ENCODE assay signal across 28 cellular contexts in genomic region chr15:78617131-78617915, GRCh38. TPM values are rescaled to one million over a fixed set of nuclear protein-coding genes. Genes with fewer than 3 reads are reported as not detected.
DNase-seq lines count a peak whose midpoint lies in the region; ATAC-seq and TF ChIP-seq lines count a peak whose summit lies in the region.
"Had no signal": no experiment of that assay in that cellular context is flagged by ENCODE, and none has a peak within 500 bp of the region (broad histone marks: within the 10 kb centered on the region; RNA-seq: fewer than 3 reads in every experiment).

No MANE protein-coding gene starts in this region.

- H3K36me3 ChIP-seq in hepatocyte (replicated peaks; ENCODE audit: insufficient read depth, low read depth): no peaks in the 10 kb centered on the region
- H3K36me3 ChIP-seq: cardiac muscle cell, ovary, SJSA1, tibial artery had no signal

- no peaks in the 10 kb centered on the region for H3K9me2 ChIP-seq in hepatocyte (replicated peaks; ENCODE audit: insufficient read depth)

- H4K20me1 ChIP-seq in hepatocyte (ENCODE audit: insufficient read depth, poor library complexity, severe bottlenecking): no peaks in the 10 kb centered on the region

- H3K27me3 Mint-ChIP-seq in activated T-cell treated with anti-CD3 and anti-CD28 coated beads, Interleukin-2, amount 50 U/mL, for 24 hours: peaks cover 34% of the 10 kb centered on the region
- peaks cover 33% of the 10 kb centered on the region for H3K27me3 Mint-ChIP-seq in activated T-cell treated with anti-CD3 and anti-CD28 coated beads, Interleukin-2, amount 50 U/mL, for 72 hours (ENCODE audit: low read depth)

- no peaks in the 10 kb centered on the region for H3K4me1 ChIP-seq in hepatocyte (ENCODE audit: insufficient read depth)

- H3K9me3 ChIP-seq in hepatocyte (ENCODE audit: low read depth): no peaks in the 10 kb centered on the region
- H3K9me3 ChIP-seq: ovary, SJSA1, tibial artery had no signal

- CTCF ChIA-PET in HEK293T (lab: Yijun Ruan, JAX): interaction anchor here (0.7 kb wide), 1 partner anchor 192 kb away, joined by 4 read pairs; no protein-coding TSS in a partner anchor

- H3K36me3 Mint-ChIP-seq in activated T-cell treated with anti-CD3 and anti-CD28 coated beads, Interleukin-2, amount 50 U/mL, for 24 hours (ENCODE audit: low read depth): no peaks in the 10 kb centered on the region
- H3K36me3 Mint-ChIP-seq in activated T-cell treated with anti-CD3 and anti-CD28 coated beads, Interleukin-2, amount 50 U/mL, for 72 hours (ENCODE audit: insufficient read depth in 2 of 2): no peaks in the 10 kb centered on the region
- H3K36me3 Mint-ChIP-seq: CD4-positive, alpha-beta memory T cell had no signal

- H3K4me3 ChIP-seq in hepatocyte: no peak overlapping the region
- H3K4me3 ChIP-seq: cardiac muscle cell, GM12878, ovary, SJSA1, tibial artery had no signal

- no peak for ATAC-seq in activated T-cell treated with anti-CD3 and anti-CD28 coated beads, Interleukin-2, amount 50 U/mL, for 72 hours (replicated peaks in 1 of 2)
- ATAC-seq in activated CD4-positive, CD25-positive, alpha-beta regulatory T cell treated with anti-CD3 and anti-CD28 coated beads, Interleukin-2, amount 50 U/mL, for 24 hours: no peak
- ATAC-seq: stimulated activated naive CD8-positive, alpha-beta T cell treated with anti-CD3 and anti-CD28 coated beads, Interleukin-15, Interleukin-2, amounts not matched to agents 100 U/mL and 50 U/mL, for 24 hours had no signal

- H3K4me1 Mint-ChIP-seq in activated T-cell treated with anti-CD3 and anti-CD28 coated beads, Interleukin-2, amount 50 U/mL, for 24 hours (ENCODE audit: low read depth): peaks cover 9% of the 10 kb centered on the region
- H3K4me1 Mint-ChIP-seq in activated T-cell treated with anti-CD3 and anti-CD28 coated beads, Interleukin-2, amount 50 U/mL, for 72 hours (ENCODE audit: low read depth): peaks cover 5% of the 10 kb centered on the region

- H3K27me3 ChIP-seq in hepatocyte: peaks cover 34% of the 10 kb centered on the region
- H3K27me3 ChIP-seq: ovary had no signal

- no peak overlapping the region for H3K27ac ChIP-seq in hepatocyte
- H3K27ac ChIP-seq: cardiac muscle cell, ovary, SJSA1, tibial artery had no signal

- no peak overlapping the region for H3K4me3 Mint-ChIP-seq in activated T-cell treated with anti-CD3 and anti-CD28 coated beads, Interleukin-2, amount 50 U/mL, for 24 hours
- H3K4me3 Mint-ChIP-seq in activated T-cell treated with anti-CD3 and anti-CD28 coated beads, Interleukin-2, amount 50 U/mL, for 72 hours: no peak overlapping the region
- H3K4me3 Mint-ChIP-seq: CD4-positive, alpha-beta memory T cell; T-helper 1 cell treated with Interleukin-12 subunit alpha and Interleukin-12 subunit beta and Interleukin-4 antibody, amounts not matched to agents 30 μg/mL and 1 μg/mL, for 36 hours had no signal

- H3K4me2 ChIP-seq in hepatocyte: no peak overlapping the region

- no peak for TF ChIP-seq CTCF in hepatocyte (IDR thresholded peaks at IDR 0.05; ENCODE audit: poor library complexity)

- 85% methylated on average over 12 of the region's 12 CpGs for WGBS in hepatocyte (ENCODE audit: low lambda C conversion rate, missing lambda C conversion rate)

- no peaks in the 10 kb centered on the region for H3K79me2 ChIP-seq in hepatocyte

- no peak overlapping the region for H2AFZ ChIP-seq in hepatocyte

- no peak overlapping the region for H3K27ac Mint-ChIP-seq in activated T-cell treated with anti-CD3 and anti-CD28 coated beads, Interleukin-2, amount 50 U/mL, for 24 hours
- H3K27ac Mint-ChIP-seq in activated T-cell treated with anti-CD3 and anti-CD28 coated beads, Interleukin-2, amount 50 U/mL, for 72 hours: no peak overlapping the region
- H3K27ac Mint-ChIP-seq: CD4-positive, alpha-beta memory T cell; T-helper 1 cell treated with Interleukin-12 subunit alpha and Interleukin-12 subunit beta and Interleukin-4 antibody, amounts not matched to agents 30 μg/mL and 1 μg/mL, for 36 hours had no signal

- DNase-seq in activated T-cell treated with anti-CD3 and anti-CD28 coated beads, Interleukin-2, amount 50 U/mL, for 24 hours: peak; percentile 18
- DNase-seq in activated T-cell treated with anti-CD3 and anti-CD28 coated beads, Interleukin-2, amount 50 U/mL, for 72 hours: no peak
- DNase-seq in NCI-H524 treated with DMSO at 0.1 percent for 48 hours (lab: John Stamatoyannopoulos, UW): peak; percentile 53
- peak; percentile 2 for DNase-seq in hepatocyte (ENCODE audit: low spot score)
- DNase-seq in stimulated activated CD8-positive, alpha-beta memory T cell treated with anti-CD3 and anti-CD28 coated beads, Interleukin-4, amount 100 ng/mL, for 48 hours: peak; percentile 4
- no peak for DNase-seq in SKM-1 treated with dmso at 0.1 percent for 144 hours (lab: John Stamatoyannopoulos, UW; ENCODE audit: unreplicated experiment)
- DNase-seq in HEK293T (ENCODE audit: extremely low spot score): no peak
- DNase-seq: activated CD4-positive, alpha-beta T cell treated with anti-CD3 and anti-CD28 coated beads, Interleukin-2, amount 50 U/mL, for 1 hour; activated gamma-delta T cell treated with Interleukin-2 at 50 U/mL for 16 hours; CD4-positive, alpha-beta memory T cell; dermis blood vessel endothelial cell; foreskin fibroblast; Karpas-422; NCI-H1105; NCI-H2107; stimulated activated CD4-positive, alpha-beta T cell treated with anti-CD3 and anti-CD28 coated beads, Interleukin-1b, Interleukin-23, amount 100 ng/mL, for 48 hours; stimulated activated naive CD8-positive, alpha-beta T cell treated with anti-CD3 and anti-CD28 coated beads, Interleukin-15, Interleukin-2, amounts not matched to agents 100 U/mL and 50 U/mL, for 24 hours had no signal

- POLR2A ChIA-PET in HEK293T (lab: Yijun Ruan, JAX): no interaction called here

- H3K9me3 Mint-ChIP-seq in activated T-cell treated with anti-CD3 and anti-CD28 coated beads, Interleukin-2, amount 50 U/mL, for 24 hours: no peaks in the 10 kb centered on the region
- H3K9me3 Mint-ChIP-seq in activated T-cell treated with anti-CD3 and anti-CD28 coated beads, Interleukin-2, amount 50 U/mL, for 72 hours: no peaks in the 10 kb centered on the region
- H3K9me3 Mint-ChIP-seq: CD4-positive, alpha-beta memory T cell; T-helper 1 cell treated with Interleukin-12 subunit alpha and Interleukin-12 subunit beta and Interleukin-4 antibody, amounts not matched to agents 30 μg/mL and 1 μg/mL, for 36 hours had no signal

TF ChIP-seq in HEK293T, 16 proteins besides CTCF, POLR2A, EP300 and RAD21:
- TF ChIP-seq BHLHE40 (IDR thresholded peaks at IDR 0.05; ENCODE audit: borderline replicate concordance): no peak
- TF ChIP-seq SP1 (IDR thresholded peaks at IDR 0.05): no peak
- TF ChIP-seq PKNOX1 (IDR thresholded peaks at IDR 0.05): no peak
- TF ChIP-seq L3MBTL2 (conservative IDR thresholded peaks at IDR 0.05): no peak
- no peak for TF ChIP-seq CTBP1 (IDR thresholded peaks at IDR 0.05; ENCODE audit: borderline replicate concordance)
- TF ChIP-seq FOXM1 (IDR thresholded peaks at IDR 0.05; ENCODE audit: borderline replicate concordance): no peak
- TF ChIP-seq SUZ12 (IDR thresholded peaks at IDR 0.05): no peak
- TF ChIP-seq ZNF384 (IDR thresholded peaks at IDR 0.05): no peak
- TF ChIP-seq FOXK2 (IDR thresholded peaks at IDR 0.05): no peak
- no peak for TF ChIP-seq NFRKB (IDR thresholded peaks at IDR 0.05)
- no peak for TF ChIP-seq LEF1 (IDR thresholded peaks at IDR 0.05; ENCODE audit: borderline replicate concordance)
- no peak for TF ChIP-seq TARDBP (IDR thresholded peaks at IDR 0.05)
- no peak for TF ChIP-seq FOXA1 (IDR thresholded peaks at IDR 0.05)
- no peak for TF ChIP-seq HDGF (IDR thresholded peaks at IDR 0.05; ENCODE audit: borderline replicate concordance)
- TF ChIP-seq ELF4 (IDR thresholded peaks at IDR 0.05): no peak
- no peak for TF ChIP-seq ARNT (IDR thresholded peaks at IDR 0.05)

RNA-seq across cellular contexts. Expression of gene CHRNA3, which starts 3.5 kb away (rescaled TPM):
- total RNA-seq in activated T-cell treated with anti-CD3 and anti-CD28 coated beads, Interleukin-2, amount 50 U/mL, for 72 hours: not detected
- total RNA-seq in hepatocyte: 0.12 and 2.3 TPM in 2 replicates
- 1.7 and 2.5 TPM in 2 replicates for polyA plus RNA-seq in hepatocyte
- total RNA-seq: CD4-positive, alpha-beta memory T cell; dermis blood vessel endothelial cell; endothelial cell of umbilical vein; GM12878; HT-29; lung microvascular endothelial cell; ovary; SJSA1 had no signal
- polyA plus RNA-seq: CD4-positive, alpha-beta memory T cell; endothelial cell of umbilical vein had no signal

RNA-seq across cellular contexts. Expression of gene CHRNB4, which starts 23.7 kb away (rescaled TPM):
- not detected for total RNA-seq in activated T-cell treated with anti-CD3 and anti-CD28 coated beads, Interleukin-2, amount 50 U/mL, for 72 hours
- not detected in 2 replicates for total RNA-seq in hepatocyte
- 0.48 TPM in 1 of 2 replicates, not detected in the other for polyA plus RNA-seq in hepatocyte
- total RNA-seq: CD4-positive, alpha-beta memory T cell; dermis blood vessel endothelial cell; endothelial cell of umbilical vein; GM12878; H4; HT-29; lung microvascular endothelial cell; SJSA1 had no signal
- polyA plus RNA-seq: cardiac muscle cell; CD4-positive, alpha-beta memory T cell had no signal

RNA-seq across cellular contexts. Expression of gene CHRNA5, which starts 52.0 kb away (rescaled TPM):
- 1 to 10 TPM; 2.6 to 3.1 TPM for total RNA-seq in activated T-cell treated with anti-CD3 and anti-CD28 coated beads, Interleukin-2, amount 50 U/mL, for 72 hours
- total RNA-seq in hepatocyte: 1.9 and 3.1 TPM in 2 replicates
- polyA plus RNA-seq in hepatocyte: 1.1 and 1.5 TPM in 2 replicates

Comparison
In these comparisons a context has a peak if more than half of its experiments do, and no peak if none do; other contexts are left out.
1. DNase-seq: peak in activated T-cell treated with anti-CD3 and anti-CD28 coated beads, Interleukin-2, amount 50 U/mL, for 24 hours (single experiment), NCI-H524 treated with DMSO at 0.1 percent for 48 hours (single experiment), hepatocyte (single experiment) and stimulated activated CD8-positive, alpha-beta memory T cell treated with anti-CD3 and anti-CD28 coated beads, Interleukin-4, amount 100 ng/mL, for 48 hours (single experiment); none in activated T-cell treated with anti-CD3 and anti-CD28 coated beads, Interleukin-2, amount 50 U/mL, for 72 hours (0 of 2), SKM-1 treated with dmso at 0.1 percent for 144 hours (single experiment) and HEK293T (single experiment).